ENCODE assay signal across 9 cellular contexts in the genomic region with DNA sequence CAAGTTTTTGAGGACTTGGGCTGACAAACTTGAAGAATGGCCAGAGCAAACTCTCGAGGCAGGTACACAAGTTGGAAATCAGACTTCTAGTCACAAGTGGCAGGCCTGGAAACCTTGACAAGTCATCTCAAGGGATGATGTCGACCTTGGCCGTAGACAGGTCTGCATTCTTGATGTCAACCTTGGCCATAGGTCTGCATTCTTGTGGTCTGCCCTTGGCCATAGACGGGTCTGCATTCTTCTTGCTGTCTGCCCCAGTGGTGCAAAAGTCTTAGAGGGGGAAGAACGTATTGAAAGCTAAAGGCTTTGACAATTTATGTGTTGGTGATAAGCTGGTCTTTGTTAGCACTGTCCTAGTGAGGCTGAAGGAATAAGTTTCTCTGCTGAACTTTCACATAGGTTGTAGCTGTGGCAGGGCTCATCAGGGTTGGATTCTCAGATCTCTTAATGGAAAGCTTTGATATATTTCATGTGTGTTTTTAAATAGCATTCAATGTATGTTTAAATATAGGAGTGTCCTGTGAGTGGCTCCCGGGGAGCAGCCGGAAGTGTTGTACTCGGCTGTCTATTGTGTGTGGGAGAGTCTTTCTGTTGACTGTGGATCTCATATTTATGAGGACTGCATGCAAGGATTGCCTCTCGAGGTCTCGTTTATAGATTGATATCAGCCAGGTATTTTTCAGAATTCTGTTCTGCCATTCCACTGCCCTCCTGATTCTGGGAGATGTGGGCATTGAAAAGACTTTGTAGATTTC. TPM values are rescaled to one million over a fixed set of nuclear protein-coding genes. Genes with fewer than 3 reads are reported as not detected.
DNase-seq lines count a peak whose midpoint lies in the region; ATAC-seq and TF ChIP-seq lines count a peak whose summit lies in the region.
"Had no signal": no experiment of that assay in that cellular context is flagged by ENCODE, and none has a peak within 500 bp of the region (broad histone marks: within the 10 kb centered on the region; RNA-seq: fewer than 3 reads in every experiment).

No MANE protein-coding gene starts in this region.

- H2BK5ac ChIP-seq in trophoblast cell (ENCODE audit: low read depth, low read length, poor library complexity): no peak overlapping the region

- no peak overlapping the region for H3K14ac ChIP-seq in trophoblast cell (ENCODE audit: low read length)

- H3F3A ChIP-seq in GM23248 (ENCODE audit: insufficient read depth): peaks cover 12% of the 10 kb centered on the region

- H4K20me1 ChIP-seq in GM23248 (ENCODE audit: insufficient read depth): no peaks in the 10 kb centered on the region

- DNase-seq in GM23248 (peak; percentile 21), NCI-H2107 treated with DMSO at 0.1 percent for 48 hours (lab: John Stamatoyannopoulos, UW; ENCODE audit: unreplicated experiment) (peak; percentile 81), astrocyte of the cerebellum (ENCODE audit: low read depth) (peak; percentile 29), trophoblast cell (peak; percentile 23 to 30), tibial artery (no peak), body of pancreas (no peak), substantia nigra (lab: John Stamatoyannopoulos, UW) (no peak)
- DNase-seq in activated CD4-positive, alpha-beta T cell treated with anti-CD3 and anti-CD28 coated beads, Interleukin-2, amount 50 U/mL, for 4 hours: no peak
- DNase-seq: DMS 273 treated with DMSO at 0.1 percent for 48 hours had no signal

- H3K4me2 ChIP-seq in GM23248 (ENCODE audit: unreplicated experiment): peak overlapping the region; percentile 49
- H3K4me2 ChIP-seq in trophoblast cell (ENCODE audit: low read length): peak overlapping the region; percentile 26

- no peak overlapping the region for H3K18ac ChIP-seq in trophoblast cell (ENCODE audit: low read length)

- no peak overlapping the region for H3K4ac ChIP-seq in trophoblast cell (ENCODE audit: low read depth, low read length)

- no peak overlapping the region for H4K8ac ChIP-seq in trophoblast cell (ENCODE audit: low read depth, low read length)

- H3K4me3 ChIP-seq in GM23248 (no peak overlapping the region), astrocyte of the cerebellum (ENCODE audit: low read depth, low read length) (no peak overlapping the region), trophoblast cell (ENCODE audit: low read depth, low read length) (no peak overlapping the region), tibial artery (no peak overlapping the region), body of pancreas (no peak overlapping the region)

- no peak for ATAC-seq in body of pancreas

- no peak overlapping the region for H2BK12ac ChIP-seq in trophoblast cell (ENCODE audit: low read length)

- H3K9ac ChIP-seq in GM23248 (no peak overlapping the region), trophoblast cell (ENCODE audit: low read length) (no peak overlapping the region)

- no peaks in the 10 kb centered on the region for H3K9me2 ChIP-seq in GM23248 (ENCODE audit: insufficient read depth)

- H3K27me3 ChIP-seq in GM23248 (replicated peaks; ENCODE audit: insufficient read depth): no peaks in the 10 kb centered on the region
- no peaks in the 10 kb centered on the region for H3K27me3 ChIP-seq in trophoblast cell (ENCODE audit: insufficient read depth, low read length)
- no peaks in the 10 kb centered on the region for H3K27me3 ChIP-seq in tibial artery
- no peaks in the 10 kb centered on the region for H3K27me3 ChIP-seq in body of pancreas

- H3K79me2 ChIP-seq in GM23248 (ENCODE audit: insufficient read depth) (no peaks in the 10 kb centered on the region), trophoblast cell (ENCODE audit: control insufficient read depth, insufficient read depth, low read length, poor library complexity) (no peaks in the 10 kb centered on the region)

- intact Hi-C loops in tibial artery (cut with DNase I; ENCODE audit: low total_unique reads): no loop called here
- intact Hi-C loops in body of pancreas (cut with DNase I): no loop called here

- peaks cover 13% of the 10 kb centered on the region for H3K4me1 ChIP-seq in GM23248 (ENCODE audit: insufficient read depth)
- H3K4me1 ChIP-seq in trophoblast cell (ENCODE audit: control insufficient read depth in 1 of 2, insufficient read depth in 2 of 2, low read length in 2 of 2): peaks cover 3 to 6% of the 10 kb centered on the region in 2 experiments
- peaks cover 0 to 29% (median 10%) of the 10 kb centered on the region in 4 donors for H3K4me1 ChIP-seq in tibial artery
- no peaks in the 10 kb centered on the region for H3K4me1 ChIP-seq in body of pancreas

- no peak overlapping the region for H3K23ac ChIP-seq in trophoblast cell (ENCODE audit: low read length)

- TF ChIP-seq POLR2A in body of pancreas (IDR thresholded peaks at IDR 0.05): no peak

- H3K27ac ChIP-seq in GM23248 (no peak overlapping the region), trophoblast cell (ENCODE audit: low read depth, low read length) (no peak overlapping the region), tibial artery (peak overlapping the region in 1 of 2 donors; percentile 16), body of pancreas (no peak overlapping the region), substantia nigra (ENCODE audit: low read depth, low read length, poor library complexity, severe bottlenecking) (no peak overlapping the region)

- no peak overlapping the region for H2AK5ac ChIP-seq in trophoblast cell (ENCODE audit: low read length)

- H3K36me3 ChIP-seq in GM23248 (ENCODE audit: low read depth) (0 out of 2 replicates have a peak, but pooled peaks cover 10% of the 10 kb centered on the region), trophoblast cell (ENCODE audit: control insufficient read depth in 1 of 2, insufficient read depth in 2 of 2, low read length in 2 of 2) (no peaks in the 10 kb centered on the region), tibial artery (peaks cover 0 to under 1% (median 0%) of the 10 kb centered on the region in 3 donors), body of pancreas (replicated peaks in 1 of 2; ENCODE audit: insufficient read depth in 1 of 2, low read depth in 2 of 2) (no peaks in the 10 kb centered on the region)

- H2AFZ ChIP-seq in GM23248 (0 out of 2 replicates have a peak overlapping the region, but pooled peaks have one; percentile 46), trophoblast cell (ENCODE audit: insufficient read depth, low read length, poor library complexity) (no peak overlapping the region)

- no peaks in the 10 kb centered on the region for H3K79me1 ChIP-seq in trophoblast cell (ENCODE audit: low read length)

- H2BK120ac ChIP-seq in trophoblast cell (ENCODE audit: insufficient read depth, low read length, poor library complexity): no peak overlapping the region

- H4K12ac ChIP-seq in trophoblast cell (ENCODE audit: low read depth, low read length): no peak overlapping the region

- in situ Hi-C loops in GM23248 (cut with MboI) (loop anchor here (25.0 kb wide), 1 partner anchor 375 kb away; no protein-coding TSS in a partner anchor), astrocyte of the cerebellum (cut with HindIII; ENCODE audit: low sequenced_read_pairs) (no loop called here)

- no peak for TF ChIP-seq CTCF in astrocyte of the cerebellum (IDR thresholded peaks at IDR 0.05; ENCODE audit: low read depth, low read length, missing control alignments)
- no peak for TF ChIP-seq CTCF in tibial artery (IDR thresholded peaks at IDR 0.05)
- no peak for TF ChIP-seq CTCF in body of pancreas (IDR thresholded peaks at IDR 0.05)

- H3K9me3 ChIP-seq in GM23248 (ENCODE audit: low read depth): no peaks in the 10 kb centered on the region
- no peaks in the 10 kb centered on the region for H3K9me3 ChIP-seq in trophoblast cell (ENCODE audit: insufficient read depth, low read depth, low read length)
- no peaks in the 10 kb centered on the region for H3K9me3 ChIP-seq in tibial artery
- no peaks in the 10 kb centered on the region for H3K9me3 ChIP-seq in body of pancreas

- 71 to 74% methylated on average over 10 of the region's 10 CpGs for WGBS in GM23248 (ENCODE audit: low coverage in 1 of 2, low lambda C conversion rate in 2 of 2, missing lambda C conversion rate in 2 of 2), 2 experiments
- WGBS in trophoblast cell (ENCODE audit: extremely low coverage, insufficient coverage, insufficient read length): no CpG with 5 or more reads among the region's 10 CpGs
- WGBS in body of pancreas, 2 donors: 53 to 57% methylated on average over 9 to 10 of the region's 10 CpGs

- H4K91ac ChIP-seq in trophoblast cell (ENCODE audit: low read depth, low read length): no peak overlapping the region

RNA-seq across cellular contexts. Expression of gene SUB1, which starts 27.0 kb away (rescaled TPM):
- total RNA-seq in GM23248 (2014; rRNA removed; shearing (Covaris generic)): 200 and 350 TPM in 2 replicates
- 462 and 489 TPM in 2 replicates for polyA plus RNA-seq in GM23248 (2016; fragmentation: Nextera tagmentation; extraction: Ambion mirVana)
- 473 and 483 TPM in 2 replicates for polyA plus RNA-seq in trophoblast cell (2013)
- 100 to 1,000 TPM in 1 of 2 donors, 10 to 100 TPM in 1; 30.1 to 168 TPM for total RNA-seq in body of pancreas

Comparison
In these comparisons a context has a peak if more than half of its experiments do, and no peak if none do; other contexts are left out.
1. DNase-seq: peak in GM23248 (single experiment), NCI-H2107 treated with DMSO at 0.1 percent for 48 hours (single experiment), astrocyte of the cerebellum (single experiment) and trophoblast cell (2 of 2); none in activated CD4-positive, alpha-beta T cell treated with anti-CD3 and anti-CD28 coated beads, Interleukin-2, amount 50 U/mL, for 4 hours (0 of 2), tibial artery (0 of 2), body of pancreas (0 of 4) and substantia nigra (0 of 49).